In the genomic region with DNA sequence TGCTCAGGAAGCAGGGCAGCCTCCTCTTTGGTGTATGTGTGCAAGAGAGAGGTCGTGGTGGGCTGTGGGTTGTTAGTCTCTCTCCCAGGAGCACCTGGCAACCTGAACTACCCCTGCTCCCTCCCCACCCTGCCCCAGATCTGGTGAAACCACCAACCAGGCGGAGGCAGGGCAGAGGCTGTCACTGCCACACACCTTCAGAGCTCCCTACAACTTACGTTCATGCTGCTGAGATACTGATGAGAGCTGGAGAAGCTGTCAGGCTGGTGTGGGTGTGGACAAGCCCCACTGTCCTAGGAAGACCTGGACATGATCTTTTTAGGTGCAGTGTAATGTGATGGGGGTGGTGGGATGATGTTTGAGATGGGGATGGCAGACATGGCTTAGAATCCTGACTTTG, we compare ENCODE assay signal across 1 cellular context.
TF ChIP-seq lines count a peak whose summit lies in the region.

No MANE protein-coding gene starts in this region.

TF ChIP-seq in HepG2, 621 proteins besides CTCF, POLR2A, EP300 and RAD21:
- TF ChIP-seq MAZ (IDR thresholded peaks at IDR 0.05; ENCODE audit: borderline replicate concordance, low read depth, low read length), result no peak
- 0 out of 2 replicates have a peak, but pooled peaks have one; percentile 28 for TF ChIP-seq MAZ (CRISPR knock-in tag; IDR thresholded peaks at IDR 0.05; ENCODE audit: low read depth)
- no peak for TF ChIP-seq TCF7L2 (IDR thresholded peaks at IDR 0.05; ENCODE audit: low read depth, low read length)
